In genomic region chr3:133874344-133874743, GRCh38 we compare ENCODE assay signal across 19 cellular contexts.
"Had no signal": no experiment of that assay in that cellular context is flagged by ENCODE, and none has a peak within 500 bp of the region (broad histone marks: within the 10 kb centered on the region; RNA-seq: fewer than 3 reads in every experiment).

No MANE protein-coding gene starts in this region.

- H3K4me3 Mint-ChIP-seq: activated naive CD8-positive, alpha-beta T cell treated with anti-CD3 and anti-CD28 coated beads, Interleukin-2, amount 10 ng/mL, durations not matched to agents 7 days and 5 days; activated T-cell treated with anti-CD3 and anti-CD28 coated beads, Interleukin-2, amount 50 U/mL, for 4 hours; endodermal cell; natural killer cell; stimulated activated memory B cell treated with anti-CD40 and anti-IgM and Interleukin-4, amounts not matched to agents 10 μg/mL and 1 μg/mL and 100 μg/mL, for 72 hours had no signal

- H3K27me3 ChIP-seq: dorsolateral prefrontal cortex, tibial nerve, uterus had no signal

- DNase-seq: activated CD4-positive, alpha-beta T cell treated with anti-CD3 and anti-CD28 coated beads, Interleukin-2, amount 50 U/mL, for 1 hour; activated gamma-delta T cell; activated naive CD8-positive, alpha-beta T cell treated with anti-CD3 and anti-CD28 coated beads, Interleukin-2, amount 10 ng/mL, durations not matched to agents 7 days and 5 days; activated T-cell treated with anti-CD3 and anti-CD28 coated beads, Interleukin-2, amount 50 U/mL, for 4 hours; dorsolateral prefrontal cortex; endodermal cell; hypothalamus; kidney glomerular epithelial cell; left ventricle myocardium superior; mesenchymal stem cell; natural killer cell; posterior cingulate gyrus; retina; stimulated activated CD4-positive, alpha-beta T cell treated with anti-CD3 and anti-CD28 coated beads, Interleukin-12 subunit alpha, Interleukin-12 subunit beta, amount 100 ng/mL, for 4 hours; substantia nigra; uterus had no signal

- H3K36me3 Mint-ChIP-seq: activated naive CD8-positive, alpha-beta T cell treated with anti-CD3 and anti-CD28 coated beads, Interleukin-2, amount 10 ng/mL, durations not matched to agents 7 days and 5 days; stimulated activated memory B cell treated with anti-CD40 and anti-IgM and Interleukin-4, amounts not matched to agents 10 μg/mL and 1 μg/mL and 100 μg/mL, for 72 hours had no signal

- H3K36me3 ChIP-seq: tibial nerve, uterus had no signal

- H3K27ac Mint-ChIP-seq: activated naive CD8-positive, alpha-beta T cell treated with anti-CD3 and anti-CD28 coated beads, Interleukin-2, amount 10 ng/mL, durations not matched to agents 7 days and 5 days; endodermal cell; natural killer cell; stimulated activated memory B cell treated with anti-CD40 and anti-IgM and Interleukin-4, amounts not matched to agents 10 μg/mL and 1 μg/mL and 100 μg/mL, for 72 hours had no signal

- ATAC-seq: activated T-cell treated with anti-CD3 and anti-CD28 coated beads, Interleukin-2, amount 50 U/mL, for 4 hours; esophagus mucosa; left ventricle myocardium superior; stimulated activated memory B cell treated with anti-CD40 and anti-IgM and Interleukin-4, amounts not matched to agents 10 μg/mL and 1 μg/mL and 100 μg/mL, for 72 hours had no signal

- H3K4me1 ChIP-seq: tibial nerve, uterus had no signal

- H3K27ac ChIP-seq: dorsolateral prefrontal cortex, tibial nerve, uterus had no signal

- H3K4me1 Mint-ChIP-seq: activated naive CD8-positive, alpha-beta T cell treated with anti-CD3 and anti-CD28 coated beads, Interleukin-2, amount 10 ng/mL, durations not matched to agents 7 days and 5 days; endodermal cell; stimulated activated memory B cell treated with anti-CD40 and anti-IgM and Interleukin-4, amounts not matched to agents 10 μg/mL and 1 μg/mL and 100 μg/mL, for 72 hours had no signal

- H3K4me3 ChIP-seq: dorsolateral prefrontal cortex, tibial nerve, uterus had no signal

- H3K9me3 Mint-ChIP-seq: endodermal cell had no signal
